ENCODE assay signal across 9 cellular contexts in genomic region chr7:111855161-111855841, GRCh38.
DNase-seq lines count a peak whose midpoint lies in the region; ATAC-seq and TF ChIP-seq lines count a peak whose summit lies in the region.
"Had no signal": no experiment of that assay in that cellular context is flagged by ENCODE, and none has a peak within 500 bp of the region (broad histone marks: within the 10 kb centered on the region; RNA-seq: fewer than 3 reads in every experiment).

No MANE protein-coding gene starts in this region.

- peak overlapping the region; percentile 86 for H3K27ac Mint-ChIP-seq in progenitor cell of endocrine pancreas

- H3K4me1 Mint-ChIP-seq in progenitor cell of endocrine pancreas (ENCODE audit: low read depth): peaks cover 23% of the 10 kb centered on the region

- peak; percentile 76 for ATAC-seq in GM19043 (IDR thresholded peaks at IDR 0.05; ENCODE audit: low read depth, unreplicated experiment)
- ATAC-seq in HG03460 (IDR thresholded peaks at IDR 0.05; ENCODE audit: unreplicated experiment): peak; percentile 85
- no peak for ATAC-seq in omental fat pad (ENCODE audit: low FRiP score)

- H3K4me3 ChIP-seq in fibroblast of mammary gland (ENCODE audit: control insufficient read depth, low read depth, low read length): no peak overlapping the region
- H3K4me3 ChIP-seq: skin epidermis had no signal

- peak; percentile 11 for DNase-seq in DMS114 treated with DMSO at 0.1 percent for 48 hours (lab: John Stamatoyannopoulos, UW; ENCODE audit: unreplicated experiment)
- DNase-seq in RPMI7951 (ENCODE audit: low read depth): peak; percentile 67
- DNase-seq in fibroblast of mammary gland (ENCODE audit: low read depth): peak; percentile 82
- DNase-seq in progenitor cell of endocrine pancreas (ENCODE audit: low spot score, unreplicated experiment): no peak
- DNase-seq in omental fat pad (ENCODE audit: low spot score): no peak
- DNase-seq in activated CD4-positive, CD25-positive, alpha-beta regulatory T cell (lab: John Stamatoyannopoulos, UW): no peak

- H3K4me3 Mint-ChIP-seq in progenitor cell of endocrine pancreas (ENCODE audit: low read depth): no peak overlapping the region

- TF ChIP-seq CTCF in fibroblast of mammary gland (conservative IDR thresholded peaks at IDR 0.05; ENCODE audit: control insufficient read depth, insufficient read depth, low read depth, low read length) (peak; percentile 77), progenitor cell of endocrine pancreas (IDR thresholded peaks at IDR 0.05; ENCODE audit: unreplicated experiment) (peak; percentile 56), omental fat pad (IDR thresholded peaks at IDR 0.05) (no peak)

- H3K9me3 Mint-ChIP-seq in progenitor cell of endocrine pancreas (ENCODE audit: low read depth): peaks cover 10% of the 10 kb centered on the region

- H3K27me3 Mint-ChIP-seq in progenitor cell of endocrine pancreas: no peaks in the 10 kb centered on the region

- H3K36me3 Mint-ChIP-seq in progenitor cell of endocrine pancreas (ENCODE audit: insufficient read depth): peaks cover 24% of the 10 kb centered on the region

Comparison
In these comparisons a context has a peak if more than half of its experiments do, and no peak if none do; other contexts are left out.
1. DNase-seq: peak in DMS114 treated with DMSO at 0.1 percent for 48 hours (single experiment), RPMI7951 (single experiment) and fibroblast of mammary gland (single experiment); none in progenitor cell of endocrine pancreas (single experiment), omental fat pad (single experiment) and activated CD4-positive, CD25-positive, alpha-beta regulatory T cell (0 of 4).
2. CTCF ChIP-seq: peak in fibroblast of mammary gland (single experiment) and progenitor cell of endocrine pancreas (single experiment); none in omental fat pad (0 of 3).